ENCODE assay signal across 28 cellular contexts in the genomic region with DNA sequence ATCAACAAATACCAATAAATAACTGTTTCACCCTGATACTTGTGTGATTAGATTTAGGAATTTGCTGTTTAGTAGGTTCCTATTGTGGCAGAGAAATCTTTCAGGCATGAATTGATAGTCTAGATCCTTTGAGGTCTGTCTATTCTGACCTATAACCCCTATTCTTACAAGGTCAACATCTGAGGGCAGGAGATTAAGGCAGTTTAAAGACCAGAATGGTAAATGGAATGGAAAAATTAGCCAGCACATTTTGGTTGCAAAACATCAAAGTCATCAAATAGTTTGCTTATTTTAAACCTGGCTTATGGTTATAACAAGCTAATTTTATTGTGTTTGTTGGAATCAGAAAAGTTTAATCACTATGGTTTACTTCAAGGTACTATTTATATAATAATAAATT.
"Had no signal": no experiment of that assay in that cellular context is flagged by ENCODE, and none has a peak within 500 bp of the region (broad histone marks: within the 10 kb centered on the region; RNA-seq: fewer than 3 reads in every experiment).

No MANE protein-coding gene starts in this region.

- H3K27me3 ChIP-seq: adrenal gland, ascending aorta, brain microvascular endothelial cell, heart right ventricle, ovary, right atrium auricular region, thyroid gland, upper lobe of right lung had no signal

- H3K9me3 Mint-ChIP-seq: activated T-cell treated with anti-CD3 and anti-CD28 coated beads, Interleukin-2, amount 50 U/mL, for 24 hours; activated T-helper 17 cell treated with anti-CD3 and anti-CD28 coated beads, Interleukin-2, amount 50 U/mL, for 72 hours; central memory CD8-positive, alpha-beta T cell; memory B cell had no signal

- H3K36me3 ChIP-seq: adrenal gland, ascending aorta, brain microvascular endothelial cell, heart right ventricle, neutrophil, ovary, right atrium auricular region, thyroid gland, upper lobe of right lung had no signal

- H3K4me1 Mint-ChIP-seq: activated T-helper 17 cell treated with anti-CD3 and anti-CD28 coated beads, Interleukin-2, amount 50 U/mL, for 72 hours; central memory CD8-positive, alpha-beta T cell; memory B cell; naive B cell had no signal

- H3K27me3 Mint-ChIP-seq: memory B cell, naive B cell had no signal

- H3K9me3 ChIP-seq: adrenal gland, ascending aorta, heart right ventricle, mucosa of descending colon, neutrophil, ovary, psoas muscle, right atrium auricular region, thyroid gland, upper lobe of right lung had no signal

- H3K4me3 Mint-ChIP-seq: activated naive CD8-positive, alpha-beta T cell; activated T-cell treated with anti-CD3 and anti-CD28 coated beads, Interleukin-2, amount 50 U/mL, for 24 hours; activated T-helper 17 cell treated with anti-CD3 and anti-CD28 coated beads, Interleukin-2, amount 50 U/mL, for 72 hours; central memory CD8-positive, alpha-beta T cell; memory B cell; naive B cell had no signal

- H3K27ac ChIP-seq: adrenal gland, ascending aorta, brain microvascular endothelial cell, heart right ventricle, neutrophil, ovary, psoas muscle, right atrium auricular region, thyroid gland, upper lobe of right lung had no signal

- H3K4me3 ChIP-seq: adrenal gland, ascending aorta, heart right ventricle, mucosa of descending colon, ovary, psoas muscle, right atrium auricular region, thyroid gland, upper lobe of right lung had no signal

- H3K4me1 ChIP-seq: adrenal gland, ascending aorta, heart right ventricle, psoas muscle, right atrium auricular region, thyroid gland, upper lobe of right lung had no signal

- ATAC-seq: activated T-helper 17 cell treated with anti-CD3 and anti-CD28 coated beads, Interleukin-2, amount 50 U/mL, for 72 hours; heart right ventricle; left colon; mucosa of descending colon; psoas muscle; stimulated activated naive CD8-positive, alpha-beta T cell treated with anti-CD3 and anti-CD28 coated beads, Interleukin-15, Interleukin-2, amounts not matched to agents 100 U/mL and 50 U/mL, for 24 hours; upper lobe of right lung had no signal

- DNase-seq: activated CD4-positive, alpha-beta T cell treated with anti-CD3 and anti-CD28 coated beads, Interleukin-2, amount 50 U/mL, for 4 hours; activated CD8-positive, alpha-beta memory T cell treated with anti-CD3 and anti-CD28 coated beads for 24 hours; activated CD8-positive, alpha-beta memory T cell treated with anti-CD3 and anti-CD28 coated beads, Interleukin-2, amount 50 U/mL, for 4 hours; activated T-cell treated with anti-CD3 and anti-CD28 coated beads, Interleukin-2, amount 50 U/mL, for 24 hours; adrenal gland; brain microvascular endothelial cell; effector memory CD4-positive, alpha-beta T cell; heart right ventricle; left colon; mucosa of descending colon; naive B cell; ovary; psoas muscle; stimulated activated CD4-positive, alpha-beta T cell treated with anti-CD3 and anti-CD28 coated beads, Interleukin-4, amount 100 ng/mL, for 4 hours; stimulated activated naive CD8-positive, alpha-beta T cell treated with anti-CD3 and anti-CD28 coated beads, Interleukin-15, Interleukin-2, amounts not matched to agents 100 U/mL and 50 U/mL, for 24 hours; substantia nigra; thyroid gland; upper lobe of right lung had no signal

- H3K36me3 Mint-ChIP-seq: activated naive CD8-positive, alpha-beta T cell; memory B cell; naive B cell had no signal

- FAIRE-seq: colon, endothelial cell of umbilical vein, keratinocyte had no signal

- H3K27ac Mint-ChIP-seq: activated naive CD8-positive, alpha-beta T cell; activated T-cell treated with anti-CD3 and anti-CD28 coated beads, Interleukin-2, amount 50 U/mL, for 24 hours; activated T-helper 17 cell treated with anti-CD3 and anti-CD28 coated beads, Interleukin-2, amount 50 U/mL, for 72 hours; memory B cell; naive B cell had no signal
